In genomic region chr17:61528171-61528570, GRCh38 we compare ENCODE assay signal across 7 cellular contexts.
"Had no signal": no experiment of that assay in that cellular context is flagged by ENCODE, and none has a peak within 500 bp of the region (broad histone marks: within the 10 kb centered on the region; RNA-seq: fewer than 3 reads in every experiment).

No MANE protein-coding gene starts in this region.

- H3K4me2 ChIP-seq: KMS-11 had no signal

- FAIRE-seq: HepG2 had no signal

- DNase-seq: IMR-90, KBM-7, KG1 had no signal

- H3K27ac ChIP-seq: HL-60, KMS-11 had no signal

- H3K9me3 Mint-ChIP-seq: IgD-negative memory B cell had no signal

- ATAC-seq: HepG2 had no signal

- H3K4me3 Mint-ChIP-seq: IgD-negative memory B cell had no signal

- H3K36me3 Mint-ChIP-seq: IgD-negative memory B cell had no signal

- H3K9ac ChIP-seq: KMS-11 had no signal
